ENCODE assay signal across 1 cellular context in the genomic region with DNA sequence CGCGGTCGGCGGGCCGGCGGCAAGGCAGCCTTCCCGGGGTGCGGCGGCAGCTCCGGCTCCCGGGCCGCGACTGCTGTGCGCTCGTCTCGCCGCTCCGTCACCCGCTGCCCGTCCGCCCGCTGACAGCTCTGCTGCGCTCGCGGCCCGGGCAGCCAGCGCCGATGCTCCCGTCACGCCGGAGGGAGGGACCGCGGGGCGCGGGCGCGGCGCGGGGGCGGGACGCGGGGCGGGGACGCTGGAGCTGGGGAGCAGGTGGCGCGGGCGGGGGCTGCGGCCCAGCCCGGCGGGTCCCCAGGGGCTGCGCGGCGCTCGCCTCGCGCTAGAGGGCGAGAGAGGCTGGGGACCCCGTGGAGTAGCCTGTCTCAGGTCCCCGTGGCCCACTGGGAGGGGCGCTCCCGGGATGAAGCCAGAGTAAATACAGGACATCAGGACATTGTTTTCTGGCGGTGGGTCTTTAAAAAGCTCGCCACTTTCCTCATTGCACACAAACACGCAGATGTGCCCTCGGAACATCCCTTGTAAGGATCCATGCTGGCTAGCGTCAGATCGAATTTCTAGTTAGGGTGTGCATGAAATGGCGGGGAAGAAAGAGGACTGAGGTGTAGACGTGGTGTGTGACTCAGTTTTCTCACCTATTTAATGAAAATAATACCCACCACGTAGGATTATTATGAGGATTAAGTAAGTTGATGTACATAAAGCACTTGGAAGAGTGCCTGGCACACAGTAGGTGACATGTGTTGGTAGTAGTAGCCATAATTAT.
A peak's percentile ranks its signal among the peaks of the same experiment; 100 is the strongest.
TF ChIP-seq lines count a peak whose summit lies in the region.

A gene with protein sequence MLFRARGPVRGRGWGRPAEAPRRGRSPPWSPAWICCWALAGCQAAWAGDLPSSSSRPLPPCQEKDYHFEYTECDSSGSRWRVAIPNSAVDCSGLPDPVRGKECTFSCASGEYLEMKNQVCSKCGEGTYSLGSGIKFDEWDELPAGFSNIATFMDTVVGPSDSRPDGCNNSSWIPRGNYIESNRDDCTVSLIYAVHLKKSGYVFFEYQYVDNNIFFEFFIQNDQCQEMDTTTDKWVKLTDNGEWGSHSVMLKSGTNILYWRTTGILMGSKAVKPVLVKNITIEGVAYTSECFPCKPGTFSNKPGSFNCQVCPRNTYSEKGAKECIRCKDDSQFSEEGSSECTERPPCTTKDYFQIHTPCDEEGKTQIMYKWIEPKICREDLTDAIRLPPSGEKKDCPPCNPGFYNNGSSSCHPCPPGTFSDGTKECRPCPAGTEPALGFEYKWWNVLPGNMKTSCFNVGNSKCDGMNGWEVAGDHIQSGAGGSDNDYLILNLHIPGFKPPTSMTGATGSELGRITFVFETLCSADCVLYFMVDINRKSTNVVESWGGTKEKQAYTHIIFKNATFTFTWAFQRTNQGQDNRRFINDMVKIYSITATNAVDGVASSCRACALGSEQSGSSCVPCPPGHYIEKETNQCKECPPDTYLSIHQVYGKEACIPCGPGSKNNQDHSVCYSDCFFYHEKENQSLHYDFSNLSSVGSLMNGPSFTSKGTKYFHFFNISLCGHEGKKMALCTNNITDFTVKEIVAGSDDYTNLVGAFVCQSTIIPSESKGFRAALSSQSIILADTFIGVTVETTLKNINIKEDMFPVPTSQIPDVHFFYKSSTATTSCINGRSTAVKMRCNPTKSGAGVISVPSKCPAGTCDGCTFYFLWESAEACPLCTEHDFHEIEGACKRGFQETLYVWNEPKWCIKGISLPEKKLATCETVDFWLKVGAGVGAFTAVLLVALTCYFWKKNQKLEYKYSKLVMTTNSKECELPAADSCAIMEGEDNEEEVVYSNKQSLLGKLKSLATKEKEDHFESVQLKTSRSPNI (minus strand): TSS at position 130 of the 763 bp plus-strand sequence. CDS start 141 bp downstream, outside the sequence.

TF ChIP-seq in WTC11, 78 proteins besides CTCF, POLR2A, EP300 and RAD21 (continued from another document):
- TF ChIP-seq, protein P1, sequence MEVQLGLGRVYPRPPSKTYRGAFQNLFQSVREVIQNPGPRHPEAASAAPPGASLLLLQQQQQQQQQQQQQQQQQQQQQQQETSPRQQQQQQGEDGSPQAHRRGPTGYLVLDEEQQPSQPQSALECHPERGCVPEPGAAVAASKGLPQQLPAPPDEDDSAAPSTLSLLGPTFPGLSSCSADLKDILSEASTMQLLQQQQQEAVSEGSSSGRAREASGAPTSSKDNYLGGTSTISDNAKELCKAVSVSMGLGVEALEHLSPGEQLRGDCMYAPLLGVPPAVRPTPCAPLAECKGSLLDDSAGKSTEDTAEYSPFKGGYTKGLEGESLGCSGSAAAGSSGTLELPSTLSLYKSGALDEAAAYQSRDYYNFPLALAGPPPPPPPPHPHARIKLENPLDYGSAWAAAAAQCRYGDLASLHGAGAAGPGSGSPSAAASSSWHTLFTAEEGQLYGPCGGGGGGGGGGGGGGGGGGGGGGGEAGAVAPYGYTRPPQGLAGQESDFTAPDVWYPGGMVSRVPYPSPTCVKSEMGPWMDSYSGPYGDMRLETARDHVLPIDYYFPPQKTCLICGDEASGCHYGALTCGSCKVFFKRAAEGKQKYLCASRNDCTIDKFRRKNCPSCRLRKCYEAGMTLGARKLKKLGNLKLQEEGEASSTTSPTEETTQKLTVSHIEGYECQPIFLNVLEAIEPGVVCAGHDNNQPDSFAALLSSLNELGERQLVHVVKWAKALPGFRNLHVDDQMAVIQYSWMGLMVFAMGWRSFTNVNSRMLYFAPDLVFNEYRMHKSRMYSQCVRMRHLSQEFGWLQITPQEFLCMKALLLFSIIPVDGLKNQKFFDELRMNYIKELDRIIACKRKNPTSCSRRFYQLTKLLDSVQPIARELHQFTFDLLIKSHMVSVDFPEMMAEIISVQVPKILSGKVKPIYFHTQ (CRISPR knock-in tag; IDR thresholded peaks at IDR 0.05): no peak
- TF ChIP-seq, protein P2, sequence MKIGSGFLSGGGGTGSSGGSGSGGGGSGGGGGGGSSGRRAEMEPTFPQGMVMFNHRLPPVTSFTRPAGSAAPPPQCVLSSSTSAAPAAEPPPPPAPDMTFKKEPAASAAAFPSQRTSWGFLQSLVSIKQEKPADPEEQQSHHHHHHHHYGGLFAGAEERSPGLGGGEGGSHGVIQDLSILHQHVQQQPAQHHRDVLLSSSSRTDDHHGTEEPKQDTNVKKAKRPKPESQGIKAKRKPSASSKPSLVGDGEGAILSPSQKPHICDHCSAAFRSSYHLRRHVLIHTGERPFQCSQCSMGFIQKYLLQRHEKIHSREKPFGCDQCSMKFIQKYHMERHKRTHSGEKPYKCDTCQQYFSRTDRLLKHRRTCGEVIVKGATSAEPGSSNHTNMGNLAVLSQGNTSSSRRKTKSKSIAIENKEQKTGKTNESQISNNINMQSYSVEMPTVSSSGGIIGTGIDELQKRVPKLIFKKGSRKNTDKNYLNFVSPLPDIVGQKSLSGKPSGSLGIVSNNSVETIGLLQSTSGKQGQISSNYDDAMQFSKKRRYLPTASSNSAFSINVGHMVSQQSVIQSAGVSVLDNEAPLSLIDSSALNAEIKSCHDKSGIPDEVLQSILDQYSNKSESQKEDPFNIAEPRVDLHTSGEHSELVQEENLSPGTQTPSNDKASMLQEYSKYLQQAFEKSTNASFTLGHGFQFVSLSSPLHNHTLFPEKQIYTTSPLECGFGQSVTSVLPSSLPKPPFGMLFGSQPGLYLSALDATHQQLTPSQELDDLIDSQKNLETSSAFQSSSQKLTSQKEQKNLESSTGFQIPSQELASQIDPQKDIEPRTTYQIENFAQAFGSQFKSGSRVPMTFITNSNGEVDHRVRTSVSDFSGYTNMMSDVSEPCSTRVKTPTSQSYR (CRISPR knock-in tag; IDR thresholded peaks at IDR 0.05): no peak
- TF ChIP-seq, protein P3, sequence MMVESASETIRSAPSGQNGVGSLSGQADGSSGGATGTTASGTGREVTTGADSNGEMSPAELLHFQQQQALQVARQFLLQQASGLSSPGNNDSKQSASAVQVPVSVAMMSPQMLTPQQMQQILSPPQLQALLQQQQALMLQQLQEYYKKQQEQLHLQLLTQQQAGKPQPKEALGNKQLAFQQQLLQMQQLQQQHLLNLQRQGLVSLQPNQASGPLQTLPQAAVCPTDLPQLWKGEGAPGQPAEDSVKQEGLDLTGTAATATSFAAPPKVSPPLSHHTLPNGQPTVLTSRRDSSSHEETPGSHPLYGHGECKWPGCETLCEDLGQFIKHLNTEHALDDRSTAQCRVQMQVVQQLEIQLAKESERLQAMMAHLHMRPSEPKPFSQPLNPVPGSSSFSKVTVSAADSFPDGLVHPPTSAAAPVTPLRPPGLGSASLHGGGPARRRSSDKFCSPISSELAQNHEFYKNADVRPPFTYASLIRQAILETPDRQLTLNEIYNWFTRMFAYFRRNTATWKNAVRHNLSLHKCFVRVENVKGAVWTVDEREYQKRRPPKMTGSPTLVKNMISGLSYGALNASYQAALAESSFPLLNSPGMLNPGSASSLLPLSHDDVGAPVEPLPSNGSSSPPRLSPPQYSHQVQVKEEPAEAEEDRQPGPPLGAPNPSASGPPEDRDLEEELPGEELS (CRISPR knock-in tag; IDR thresholded peaks at IDR 0.05): peak; percentile 21; the same call in 1 of the 2 replicates
- TF ChIP-seq ZNF317 (CRISPR knock-in tag; IDR thresholded peaks at IDR 0.05; ENCODE audit: borderline replicate concordance, low read depth) (no peak), CREM (CRISPR knock-in tag; IDR thresholded peaks at IDR 0.05) (no peak; the same call in 1 of the 2 replicates), SMAD4 (CRISPR knock-in tag; IDR thresholded peaks at IDR 0.05) (no peak), FOXP1 (CRISPR knock-in tag; IDR thresholded peaks at IDR 0.05; ENCODE audit: borderline replicate concordance) (no peak), NFYB (CRISPR knock-in tag; conservative IDR thresholded peaks at IDR 0.05; ENCODE audit: low read depth) (no peak), NFATC4 (CRISPR knock-in tag; IDR thresholded peaks at IDR 0.05) (no peak), ZNF423 (CRISPR knock-in tag; IDR thresholded peaks at IDR 0.05) (peak; percentile 65; the same call in 1 of the 2 replicates), ATF1 (CRISPR knock-in tag; IDR thresholded peaks at IDR 0.05) (no peak), SP1 (CRISPR knock-in tag; conservative IDR thresholded peaks at IDR 0.05) (peak; percentile 70), ZBTB21 (CRISPR knock-in tag; IDR thresholded peaks at IDR 0.05; ENCODE audit: borderline replicate concordance) (no peak), TEAD1 (CRISPR knock-in tag; IDR thresholded peaks at IDR 0.05) (peak; percentile 57; the same call in 1 of the 2 replicates), ELF4 (CRISPR knock-in tag; IDR thresholded peaks at IDR 0.05; ENCODE audit: low read depth) (no peak), MYBL2 (CRISPR knock-in tag; IDR thresholded peaks at IDR 0.05) (no peak), KAT7 (CRISPR knock-in tag; IDR thresholded peaks at IDR 0.05; ENCODE audit: borderline replicate concordance) (0 out of 2 replicates have a peak, but pooled peaks have one; percentile 22)
- TF ChIP-seq, protein P4, sequence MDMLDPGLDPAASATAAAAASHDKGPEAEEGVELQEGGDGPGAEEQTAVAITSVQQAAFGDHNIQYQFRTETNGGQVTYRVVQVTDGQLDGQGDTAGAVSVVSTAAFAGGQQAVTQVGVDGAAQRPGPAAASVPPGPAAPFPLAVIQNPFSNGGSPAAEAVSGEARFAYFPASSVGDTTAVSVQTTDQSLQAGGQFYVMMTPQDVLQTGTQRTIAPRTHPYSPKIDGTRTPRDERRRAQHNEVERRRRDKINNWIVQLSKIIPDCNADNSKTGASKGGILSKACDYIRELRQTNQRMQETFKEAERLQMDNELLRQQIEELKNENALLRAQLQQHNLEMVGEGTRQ (CRISPR knock-in tag; IDR thresholded peaks at IDR 0.05): no peak
- TF ChIP-seq, protein P5, sequence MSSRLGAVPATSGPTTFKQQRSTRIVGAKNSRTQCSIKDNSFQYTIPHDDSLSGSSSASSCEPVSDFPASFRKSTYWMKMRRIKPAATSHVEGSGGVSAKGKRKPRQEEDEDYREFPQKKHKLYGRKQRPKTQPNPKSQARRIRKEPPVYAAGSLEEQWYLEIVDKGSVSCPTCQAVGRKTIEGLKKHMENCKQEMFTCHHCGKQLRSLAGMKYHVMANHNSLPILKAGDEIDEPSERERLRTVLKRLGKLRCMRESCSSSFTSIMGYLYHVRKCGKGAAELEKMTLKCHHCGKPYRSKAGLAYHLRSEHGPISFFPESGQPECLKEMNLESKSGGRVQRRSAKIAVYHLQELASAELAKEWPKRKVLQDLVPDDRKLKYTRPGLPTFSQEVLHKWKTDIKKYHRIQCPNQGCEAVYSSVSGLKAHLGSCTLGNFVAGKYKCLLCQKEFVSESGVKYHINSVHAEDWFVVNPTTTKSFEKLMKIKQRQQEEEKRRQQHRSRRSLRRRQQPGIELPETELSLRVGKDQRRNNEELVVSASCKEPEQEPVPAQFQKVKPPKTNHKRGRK (CRISPR knock-in tag; IDR thresholded peaks at IDR 0.05; ENCODE audit: borderline replicate concordance): no peak
- TF ChIP-seq, protein P6, sequence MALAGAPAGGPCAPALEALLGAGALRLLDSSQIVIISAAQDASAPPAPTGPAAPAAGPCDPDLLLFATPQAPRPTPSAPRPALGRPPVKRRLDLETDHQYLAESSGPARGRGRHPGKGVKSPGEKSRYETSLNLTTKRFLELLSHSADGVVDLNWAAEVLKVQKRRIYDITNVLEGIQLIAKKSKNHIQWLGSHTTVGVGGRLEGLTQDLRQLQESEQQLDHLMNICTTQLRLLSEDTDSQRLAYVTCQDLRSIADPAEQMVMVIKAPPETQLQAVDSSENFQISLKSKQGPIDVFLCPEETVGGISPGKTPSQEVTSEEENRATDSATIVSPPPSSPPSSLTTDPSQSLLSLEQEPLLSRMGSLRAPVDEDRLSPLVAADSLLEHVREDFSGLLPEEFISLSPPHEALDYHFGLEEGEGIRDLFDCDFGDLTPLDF (CRISPR knock-in tag; IDR thresholded peaks at IDR 0.05): no peak
- TF ChIP-seq, protein P7, sequence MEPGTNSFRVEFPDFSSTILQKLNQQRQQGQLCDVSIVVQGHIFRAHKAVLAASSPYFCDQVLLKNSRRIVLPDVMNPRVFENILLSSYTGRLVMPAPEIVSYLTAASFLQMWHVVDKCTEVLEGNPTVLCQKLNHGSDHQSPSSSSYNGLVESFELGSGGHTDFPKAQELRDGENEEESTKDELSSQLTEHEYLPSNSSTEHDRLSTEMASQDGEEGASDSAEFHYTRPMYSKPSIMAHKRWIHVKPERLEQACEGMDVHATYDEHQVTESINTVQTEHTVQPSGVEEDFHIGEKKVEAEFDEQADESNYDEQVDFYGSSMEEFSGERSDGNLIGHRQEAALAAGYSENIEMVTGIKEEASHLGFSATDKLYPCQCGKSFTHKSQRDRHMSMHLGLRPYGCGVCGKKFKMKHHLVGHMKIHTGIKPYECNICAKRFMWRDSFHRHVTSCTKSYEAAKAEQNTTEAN (CRISPR knock-in tag; IDR thresholded peaks at IDR 0.05): no peak
- TF ChIP-seq, protein P8, sequence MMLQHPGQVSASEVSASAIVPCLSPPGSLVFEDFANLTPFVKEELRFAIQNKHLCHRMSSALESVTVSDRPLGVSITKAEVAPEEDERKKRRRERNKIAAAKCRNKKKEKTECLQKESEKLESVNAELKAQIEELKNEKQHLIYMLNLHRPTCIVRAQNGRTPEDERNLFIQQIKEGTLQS (CRISPR knock-in tag; conservative IDR thresholded peaks at IDR 0.05): no peak
- TF ChIP-seq, protein P9, sequence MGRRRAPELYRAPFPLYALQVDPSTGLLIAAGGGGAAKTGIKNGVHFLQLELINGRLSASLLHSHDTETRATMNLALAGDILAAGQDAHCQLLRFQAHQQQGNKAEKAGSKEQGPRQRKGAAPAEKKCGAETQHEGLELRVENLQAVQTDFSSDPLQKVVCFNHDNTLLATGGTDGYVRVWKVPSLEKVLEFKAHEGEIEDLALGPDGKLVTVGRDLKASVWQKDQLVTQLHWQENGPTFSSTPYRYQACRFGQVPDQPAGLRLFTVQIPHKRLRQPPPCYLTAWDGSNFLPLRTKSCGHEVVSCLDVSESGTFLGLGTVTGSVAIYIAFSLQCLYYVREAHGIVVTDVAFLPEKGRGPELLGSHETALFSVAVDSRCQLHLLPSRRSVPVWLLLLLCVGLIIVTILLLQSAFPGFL (CRISPR knock-in tag; IDR thresholded peaks at IDR 0.05; ENCODE audit: borderline replicate concordance): no peak
